ENCODE assay signal across 11 cellular contexts in genomic region chr18:8701546-8702118, GRCh38. TPM values are rescaled to one million over a fixed set of nuclear protein-coding genes. Genes with fewer than 3 reads are reported as not detected.
DNase-seq lines count a peak whose midpoint lies in the region; ATAC-seq and TF ChIP-seq lines count a peak whose summit lies in the region.
"Had no signal": no experiment of that assay in that cellular context is flagged by ENCODE, and none has a peak within 500 bp of the region (broad histone marks: within the 10 kb centered on the region; RNA-seq: fewer than 3 reads in every experiment).

No MANE protein-coding gene starts in this region.

- intact Hi-C loops in left cardiac atrium (cut with DNase I), result no loop called here

- H3K36me3 ChIP-seq in SJSA1, result peaks cover 8% of the 10 kb centered on the region
- no peaks in the 10 kb centered on the region for H3K36me3 ChIP-seq in stomach smooth muscle (ENCODE audit: control insufficient read depth in 2 of 2, insufficient read depth in 2 of 2, low read length in 2 of 2)
- H3K36me3 ChIP-seq: lower lobe of right lung had no signal

- peak overlapping the region; percentile 2 to 36 for H3K9ac ChIP-seq in stomach smooth muscle (ENCODE audit: low read length in 2 of 2)

- peaks cover 29% of the 10 kb centered on the region for H3K4me1 ChIP-seq in SJSA1 (replicated peaks)
- peaks cover 33% of the 10 kb centered on the region for H3K4me1 ChIP-seq in stomach smooth muscle (ENCODE audit: control insufficient read depth, insufficient read depth, low read length)

- no peaks in the 10 kb centered on the region for H3K27me3 ChIP-seq in SJSA1 (replicated peaks)
- H3K27me3 ChIP-seq in stomach smooth muscle (ENCODE audit: control insufficient read depth in 1 of 2, insufficient read depth in 2 of 2, low read length in 2 of 2), result no peaks in the 10 kb centered on the region

- no peak overlapping the region for H3K27ac ChIP-seq in SJSA1
- H3K27ac ChIP-seq in stomach smooth muscle (ENCODE audit: low read length), result no peak overlapping the region
- H3K27ac ChIP-seq: 22Rv1, lower lobe of right lung had no signal

- no peak for ATAC-seq in left cardiac atrium
- ATAC-seq: lower lobe of right lung had no signal

- H3K4me3 ChIP-seq in SJSA1 (no peak overlapping the region), fibroblast of pulmonary artery (replicated peaks; ENCODE audit: low read depth, low read length) (no peak overlapping the region), stomach smooth muscle (ENCODE audit: low read length in 2 of 2) (peak overlapping the region; percentile 5 to 29)
- H3K4me3 ChIP-seq: lower lobe of right lung had no signal

- no peaks in the 10 kb centered on the region for H3K9me3 ChIP-seq in SJSA1 (replicated peaks)
- no peaks in the 10 kb centered on the region for H3K9me3 ChIP-seq in stomach smooth muscle (ENCODE audit: control insufficient read depth in 2 of 2, low read length in 2 of 2)
- H3K9me3 ChIP-seq: lower lobe of right lung had no signal

- TF ChIP-seq CTCF in fibroblast of pulmonary artery (IDR thresholded peaks at IDR 0.05; ENCODE audit: low read length, missing control alignments), result no peak

- DNase-seq in DMS 273 (lab: John Stamatoyannopoulos, UW; ENCODE audit: unreplicated experiment) (peak; percentile 50), DMS 273 treated with DMSO at 0.1 percent for 48 hours (lab: John Stamatoyannopoulos, UW) (no peak), SJSA1 (ENCODE audit: low read depth in 1 of 2, low spot score in 2 of 2) (peak; percentile 55 to 79), fibroblast of pulmonary artery (ENCODE audit: low read depth) (peak; percentile 91), NCI-H2196 treated with DMSO at 0.1 percent for 48 hours (lab: John Stamatoyannopoulos, UW; ENCODE audit: unreplicated experiment) (no peak), left cardiac atrium (no peak), NCI-H1048 (lab: John Stamatoyannopoulos, UW) (no peak)
- DNase-seq: lower lobe of right lung, NCI-H1105 treated with DMSO at 0.1 percent for 48 hours had no signal

RNA-seq across cellular contexts. Expression of gene MTCL1, which starts 3.7 kb away (rescaled TPM):
- total RNA-seq in SJSA1 (2014; rRNA removed; shearing (Covaris generic)), result 36.7 and 47.7 TPM in 2 replicates
- total RNA-seq in left cardiac atrium, result 1 to 10 TPM; 4.3 to 4.7 TPM

Comparison
In these comparisons a context has a peak if more than half of its experiments do, and no peak if none do; other contexts are left out.
1. DNase-seq: peak in DMS 273 (single experiment), SJSA1 (2 of 2) and fibroblast of pulmonary artery (single experiment); none in DMS 273 treated with DMSO at 0.1 percent for 48 hours (single experiment), NCI-H2196 treated with DMSO at 0.1 percent for 48 hours (single experiment), left cardiac atrium (single experiment) and NCI-H1048 (single experiment).
2. H3K4me3 ChIP-seq: peak in stomach smooth muscle (2 of 2); none in SJSA1 (single experiment) and fibroblast of pulmonary artery (single experiment).